1 cellular context compared by ENCODE assay signal in the genomic region with DNA sequence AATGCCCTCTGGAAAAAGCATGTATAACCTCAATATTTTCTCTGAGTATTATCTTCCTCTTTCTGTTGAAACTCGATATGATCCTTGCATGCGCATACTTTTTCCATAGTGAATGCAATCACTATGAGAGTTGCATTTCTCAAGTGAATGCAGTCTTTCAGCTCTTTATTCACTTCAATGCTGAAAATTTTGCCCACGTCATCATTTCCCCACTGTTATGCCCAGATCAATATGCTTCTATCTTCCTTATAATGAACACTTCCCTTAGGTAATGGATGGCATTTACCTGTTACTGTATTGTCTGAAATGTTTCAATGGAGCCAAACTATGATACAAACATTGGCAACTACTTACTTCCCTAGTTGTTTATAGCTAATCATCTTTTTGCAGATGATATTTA.
TF ChIP-seq lines count a peak whose summit lies in the region.

No MANE protein-coding gene starts in this region.

TF ChIP-seq in A549, 52 proteins besides CTCF, POLR2A, EP300 and RAD21 (continued from another document):
- TF ChIP-seq, protein P1, sequence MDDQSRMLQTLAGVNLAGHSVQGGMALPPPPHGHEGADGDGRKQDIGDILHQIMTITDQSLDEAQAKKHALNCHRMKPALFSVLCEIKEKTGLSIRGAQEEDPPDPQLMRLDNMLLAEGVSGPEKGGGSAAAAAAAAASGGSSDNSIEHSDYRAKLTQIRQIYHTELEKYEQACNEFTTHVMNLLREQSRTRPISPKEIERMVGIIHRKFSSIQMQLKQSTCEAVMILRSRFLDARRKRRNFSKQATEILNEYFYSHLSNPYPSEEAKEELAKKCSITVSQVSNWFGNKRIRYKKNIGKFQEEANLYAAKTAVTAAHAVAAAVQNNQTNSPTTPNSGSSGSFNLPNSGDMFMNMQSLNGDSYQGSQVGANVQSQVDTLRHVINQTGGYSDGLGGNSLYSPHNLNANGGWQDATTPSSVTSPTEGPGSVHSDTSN (IDR thresholded peaks at IDR 0.05): no peak
- TF ChIP-seq POLR2AphosphoS2 (conservative IDR thresholded peaks at IDR 0.05; ENCODE audit: low read length) (no peak), ZSCAN20 (CRISPR knock-in tag; IDR thresholded peaks at IDR 0.05) (no peak), MAFK (IDR thresholded peaks at IDR 0.05; ENCODE audit: partially characterized antibody) (peak; percentile 60)
